ENCODE assay signal across 8 cellular contexts in the genomic region with DNA sequence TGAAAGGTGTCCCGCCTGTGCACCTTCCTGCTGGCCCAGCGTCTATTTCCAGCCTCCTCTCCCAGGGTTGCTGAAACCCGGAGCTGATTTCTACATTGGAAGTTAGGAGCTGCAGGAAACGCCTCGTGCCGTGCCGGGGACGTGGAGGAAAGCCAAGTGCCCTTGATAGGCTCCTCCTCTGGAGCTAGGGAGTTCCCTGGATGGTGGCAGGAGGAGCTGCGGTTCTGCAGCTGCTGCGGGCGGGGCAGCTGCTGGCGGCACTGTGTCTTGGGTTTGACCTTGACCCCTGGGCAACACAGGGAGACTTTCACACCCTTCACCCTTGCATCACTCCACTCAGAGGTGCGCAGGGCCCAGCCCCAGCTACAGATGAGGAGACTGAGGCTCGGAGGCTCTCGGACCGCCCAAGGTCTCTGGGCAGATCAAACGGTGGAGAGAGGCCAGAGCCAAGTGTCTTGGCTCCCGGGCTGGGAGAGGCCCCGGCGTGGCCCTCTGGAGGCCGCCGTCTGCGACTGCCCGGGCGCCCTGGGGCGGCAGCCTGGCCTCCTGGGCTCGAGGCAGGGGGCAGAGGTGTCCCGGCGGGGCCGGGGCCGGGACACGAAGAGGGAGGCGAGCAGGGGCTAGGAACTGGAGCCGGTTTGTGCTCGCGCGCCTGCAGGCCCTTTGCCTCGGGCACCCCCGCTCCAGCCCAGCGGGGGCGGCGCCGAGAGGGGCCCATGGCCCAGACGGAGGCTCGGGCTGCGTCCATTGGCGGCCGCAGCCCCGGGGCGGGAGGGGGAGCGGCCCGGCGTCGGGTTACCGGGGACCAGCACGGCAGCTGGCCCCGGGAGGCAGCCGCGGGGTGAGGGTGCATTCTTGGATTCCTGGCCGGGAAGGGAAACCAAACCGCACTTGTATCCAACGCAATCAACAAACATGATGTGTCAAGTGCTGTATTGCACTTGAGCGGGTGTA.
DNase-seq lines count a peak whose midpoint lies in the region; ATAC-seq, FAIRE-seq and TF ChIP-seq lines count a peak whose summit lies in the region.

No MANE protein-coding gene starts in this region.

- peaks cover 21% of the 10 kb centered on the region for H3K27me3 ChIP-seq in H7 (ENCODE audit: control insufficient read depth, insufficient read depth, low read length)
- H3K27me3 ChIP-seq in GM12878 (replicated peaks in 1 of 2; ENCODE audit: control insufficient read depth in 2 of 2, insufficient read depth in 2 of 2, low read length in 1 of 2) = no peaks in the 10 kb centered on the region

- intact Hi-C loops in GM12878 (cut with micrococcal nuclease; ENCODE audit: unreplicated experiment) = loop anchor here (2.0 to 5.0 kb wide), 3 partner anchors 109 to 252 kb away; no protein-coding TSS in a partner anchor

- no TSS peak for BruUV-seq in GM12878 (replicated peaks; lab: Mats Ljungman, UMichigan)

- RAD21 ChIA-PET in GM12878 (lab: Charles Lee; ENCODE audit: unreplicated experiment) = interaction anchor here (0.5 to 7.7 kb wide), 17 partner anchors 20 to 527 kb away, joined by 3 to 88 read pairs (median 4); a partner anchor contains a TSS

- H4K20me1 ChIP-seq in GM12878 (ENCODE audit: control insufficient read depth, insufficient read depth) = no peaks in the 10 kb centered on the region

- TF ChIP-seq EP300 in GM12878 (IDR thresholded peaks at IDR 0.05; ENCODE audit: borderline replicate concordance in 1 of 2, control insufficient read depth in 1 of 2, low read depth in 2 of 2, low read length in 2 of 2) = no peak

- H3K9ac ChIP-seq in GM12878 (ENCODE audit: control insufficient read depth, insufficient read depth, low read length) = peak overlapping the region; percentile 52

- POLR2A ChIA-PET in GM12878 (lab: Charles Lee) = interaction anchor here (0.6 to 1.7 kb wide), 9 partner anchors 17 to 269 kb away, joined by 3 to 5 read pairs (median 3); no protein-coding TSS in a partner anchor

- no peak for FAIRE-seq in GM12878 (lab: Jason Lieb, UNC)

- TF ChIP-seq POLR2A in GM12878 (IDR thresholded peaks at IDR 0.05; ENCODE audit: low read depth, low read length) = peak; percentile 40

- H3K9me3 ChIP-seq in GM12878 (replicated peaks; ENCODE audit: control insufficient read depth, insufficient read depth, low read length) = peaks cover 4% of the 10 kb centered on the region; the same call in 2 of the 3 replicates

- H3K27ac ChIP-seq in GM12878 (ENCODE audit: control insufficient read depth, insufficient read depth) = peak overlapping the region; percentile 91

- H2AFZ ChIP-seq in GM12878 (ENCODE audit: control insufficient read depth, low read depth, low read length) = peak overlapping the region; percentile 45

- TF ChIP-seq RAD21 in GM12878 (IDR thresholded peaks at IDR 0.05; ENCODE audit: insufficient read depth, low read depth, low read length) = no peak

- H3K36me3 ChIP-seq in H7 (replicated peaks; ENCODE audit: control insufficient read depth, insufficient read depth, low read length) = no peaks in the 10 kb centered on the region
- no peaks in the 10 kb centered on the region for H3K36me3 ChIP-seq in GM12878 (ENCODE audit: control insufficient read depth in 2 of 2, insufficient read depth in 2 of 2, low read length in 1 of 2)

- TF ChIP-seq CTCF in GM12878 (IDR thresholded peaks at IDR 0.05 in 2 of 3, conservative IDR thresholded peaks at IDR 0.05 in 1 of 3; ENCODE audit: control insufficient read depth in 2 of 3, extremely low read depth in 1 of 3, insufficient read depth in 1 of 3, low read depth in 3 of 3, low read length in 3 of 3) = no peak

- ATAC-seq in GM12878 = peak; percentile 53

- 1% methylated on average over 48 of the region's 63 CpGs for WGBS in GM12878 (ENCODE audit: insufficient coverage, insufficient replicate concordance, low lambda C conversion rate, missing lambda C conversion rate)

- in situ Hi-C loops in GM12878 (cut with MboI) = loop anchor here (5.0 to 10.0 kb wide), 4 partner anchors 217 to 527 kb away; a partner anchor contains a TSS

- H3K79me2 ChIP-seq in GM12878 (ENCODE audit: control insufficient read depth, insufficient read depth, low read length) = peaks cover 2% of the 10 kb centered on the region; the same call in 1 of the 2 replicates

- peaks cover 53% of the 10 kb centered on the region for H3K4me1 ChIP-seq in GM12878 (ENCODE audit: control insufficient read depth, insufficient read depth, low read length)

- peak overlapping the region; percentile 43 for H3K4me3 ChIP-seq in H7 (ENCODE audit: insufficient read depth, low read depth, low read length)
- H3K4me3 ChIP-seq in GM12878 = peak overlapping the region; percentile 65
- H3K4me3 ChIP-seq in iPS-11a (ENCODE audit: low read depth, low read length) = peak overlapping the region; percentile 13

- DNase-seq in DMS79 treated with DMSO at 0.1 percent for 48 hours (lab: John Stamatoyannopoulos, UW) (peak; percentile 85), H7 (peak; percentile 94), NCI-H345 (lab: John Stamatoyannopoulos, UW) (peak; percentile 70), GM12878 (ENCODE audit: low read depth, low spot score) (no peak), retina (peak; percentile 73), SK-N-DZ (ENCODE audit: low spot score) (no peak)
- no peak for DNase-seq in stimulated activated CD4-positive, alpha-beta T cell treated with anti-CD3 and anti-CD28 coated beads, Interleukin-1b, Interleukin-23, amount 100 ng/mL, for 48 hours

- SMC1A ChIA-PET in GM12878 (lab: Charles Lee; ENCODE audit: uncharacterized antibody, unreplicated experiment) = interaction anchor here (0.6 to 7.6 kb wide), 26 partner anchors 10 to 530 kb away, joined by 3 to 52 read pairs (median 3); a partner anchor contains a TSS

- CTCF ChIA-PET in GM12878 (lab: Yijun Ruan, JAX) = interaction anchor here (0.7 to 2.6 kb wide), 17 partner anchors 8 to 337 kb away, joined by 3 to 9 read pairs (median 3); no protein-coding TSS in a partner anchor

- H3K4me2 ChIP-seq in GM12878 (ENCODE audit: control insufficient read depth, insufficient read depth) = peak overlapping the region; percentile 98

TF ChIP-seq in GM12878, 131 proteins besides CTCF, POLR2A, EP300 and RAD21 (continues in another document):
- 0 out of 2 replicates have a peak, but pooled peaks have one; percentile 27 for TF ChIP-seq POLR2AphosphoS5 (IDR thresholded peaks at IDR 0.05; ENCODE audit: low read length)
- TF ChIP-seq SUPT20H (IDR thresholded peaks at IDR 0.05; ENCODE audit: borderline replicate concordance, control insufficient read depth, low read depth, low read length) = no peak
- TF ChIP-seq ZNF384 (IDR thresholded peaks at IDR 0.05; ENCODE audit: borderline replicate concordance, low read depth, low read length) = no peak
- TF ChIP-seq, protein P1, sequence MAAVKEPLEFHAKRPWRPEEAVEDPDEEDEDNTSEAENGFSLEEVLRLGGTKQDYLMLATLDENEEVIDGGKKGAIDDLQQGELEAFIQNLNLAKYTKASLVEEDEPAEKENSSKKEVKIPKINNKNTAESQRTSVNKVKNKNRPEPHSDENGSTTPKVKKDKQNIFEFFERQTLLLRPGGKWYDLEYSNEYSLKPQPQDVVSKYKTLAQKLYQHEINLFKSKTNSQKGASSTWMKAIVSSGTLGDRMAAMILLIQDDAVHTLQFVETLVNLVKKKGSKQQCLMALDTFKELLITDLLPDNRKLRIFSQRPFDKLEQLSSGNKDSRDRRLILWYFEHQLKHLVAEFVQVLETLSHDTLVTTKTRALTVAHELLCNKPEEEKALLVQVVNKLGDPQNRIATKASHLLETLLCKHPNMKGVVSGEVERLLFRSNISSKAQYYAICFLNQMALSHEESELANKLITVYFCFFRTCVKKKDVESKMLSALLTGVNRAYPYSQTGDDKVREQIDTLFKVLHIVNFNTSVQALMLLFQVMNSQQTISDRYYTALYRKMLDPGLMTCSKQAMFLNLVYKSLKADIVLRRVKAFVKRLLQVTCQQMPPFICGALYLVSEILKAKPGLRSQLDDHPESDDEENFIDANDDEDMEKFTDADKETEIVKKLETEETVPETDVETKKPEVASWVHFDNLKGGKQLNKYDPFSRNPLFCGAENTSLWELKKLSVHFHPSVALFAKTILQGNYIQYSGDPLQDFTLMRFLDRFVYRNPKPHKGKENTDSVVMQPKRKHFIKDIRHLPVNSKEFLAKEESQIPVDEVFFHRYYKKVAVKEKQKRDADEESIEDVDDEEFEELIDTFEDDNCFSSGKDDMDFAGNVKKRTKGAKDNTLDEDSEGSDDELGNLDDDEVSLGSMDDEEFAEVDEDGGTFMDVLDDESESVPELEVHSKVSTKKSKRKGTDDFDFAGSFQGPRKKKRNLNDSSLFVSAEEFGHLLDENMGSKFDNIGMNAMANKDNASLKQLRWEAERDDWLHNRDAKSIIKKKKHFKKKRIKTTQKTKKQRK (IDR thresholded peaks at IDR 0.05; ENCODE audit: low read depth, low read length) = no peak
- no peak for TF ChIP-seq CHD1 (IDR thresholded peaks at IDR 0.05; ENCODE audit: low read depth, low read length)
- peak; percentile 87 for TF ChIP-seq NR2F1 (conservative IDR thresholded peaks at IDR 0.05)
- no peak for TF ChIP-seq ETV6 (conservative IDR thresholded peaks at IDR 0.05 in 1 of 2, IDR thresholded peaks at IDR 0.05 in 1 of 2; ENCODE audit: borderline replicate concordance in 1 of 2, low read depth in 1 of 2)
- TF ChIP-seq MYC (IDR thresholded peaks at IDR 0.05; ENCODE audit: insufficient read depth, insufficient read length, insufficient replicate concordance, low read length, severe bottlenecking) = no peak
- no peak for TF ChIP-seq RBBP5 (conservative IDR thresholded peaks at IDR 0.05)
- peak; percentile 2; the same call in 1 of the 2 replicates for TF ChIP-seq SMC3 (IDR thresholded peaks at IDR 0.05; ENCODE audit: borderline replicate concordance, low read length)
- TF ChIP-seq RUNX3 (IDR thresholded peaks at IDR 0.05; ENCODE audit: low read length) = peak; percentile 80
- TF ChIP-seq NFYA (IDR thresholded peaks at IDR 0.05; ENCODE audit: borderline replicate concordance, low read depth, low read length) = no peak
- TF ChIP-seq TAF1 (IDR thresholded peaks at IDR 0.05; ENCODE audit: borderline replicate concordance, low read depth, low read length) = peak; percentile 24; the same call in 1 of the 2 replicates
- TF ChIP-seq DPF2 (IDR thresholded peaks at IDR 0.05) = peak; percentile 34; the same call in 1 of the 2 replicates
- TF ChIP-seq IKZF2 (IDR thresholded peaks at IDR 0.05) = peak in 1 of 2 experiments; percentile 19; a peak in 1 of 4 replicates
- peak in 1 of 2 experiments; percentile 89; a peak in 2 of 3 replicates for TF ChIP-seq EGR1 (IDR thresholded peaks at IDR 0.05; ENCODE audit: borderline replicate concordance in 1 of 2, low read depth in 2 of 2, low read length in 2 of 2)
- TF ChIP-seq TCF3 (IDR thresholded peaks at IDR 0.05; ENCODE audit: borderline replicate concordance, insufficient read depth, low read depth, low read length) = peak; percentile 57; the same call in 1 of the 2 replicates
- peak; percentile 47; the same call in 1 of the 2 replicates for TF ChIP-seq GATAD2B (conservative IDR thresholded peaks at IDR 0.05; ENCODE audit: low read depth)
- TF ChIP-seq EED (IDR thresholded peaks at IDR 0.05; ENCODE audit: low read depth) = peak; percentile 74
- no peak for TF ChIP-seq SREBF2 (IDR thresholded peaks at IDR 0.05; ENCODE audit: low read length)

Comparison
In these comparisons a context has a peak if more than half of its experiments do, and no peak if none do; other contexts are left out.
1. DNase-seq: peak in DMS79 treated with DMSO at 0.1 percent for 48 hours (single experiment), H7 (single experiment), NCI-H345 (single experiment) and retina (single experiment); none in GM12878 (single experiment), stimulated activated CD4-positive, alpha-beta T cell treated with anti-CD3 and anti-CD28 coated beads, Interleukin-1b, Interleukin-23, amount 100 ng/mL, for 48 hours (single experiment) and SK-N-DZ (single experiment).
2. H3K4me3 ChIP-seq: peak in every context shown above with its lines; median percentile 65 in GM12878; 43 in H7; 13 in iPS-11a.